In genomic region chr1:16046865-16047264, GRCh38 we compare ENCODE assay signal across 18 cellular contexts. TPM values are rescaled to one million over a fixed set of nuclear protein-coding genes. Genes with fewer than 3 reads are reported as not detected.
DNase-seq lines count a peak whose midpoint lies in the region; ATAC-seq and TF ChIP-seq lines count a peak whose summit lies in the region.
"Had no signal": no experiment of that assay in that cellular context is flagged by ENCODE, and none has a peak within 500 bp of the region (broad histone marks: within the 10 kb centered on the region; RNA-seq: fewer than 3 reads in every experiment).

No MANE protein-coding gene starts in this region.

- intact Hi-C loops in IMR-90 (cut with micrococcal nuclease), result no loop called here

- H3K14ac ChIP-seq in IMR-90 (replicated peaks; ENCODE audit: low read depth, low read length) (no peak overlapping the region), trophoblast cell (ENCODE audit: low read length) (no peak overlapping the region)

- no peak overlapping the region for H4K5ac ChIP-seq in IMR-90 (ENCODE audit: low read depth, low read length)

- no peak overlapping the region for H2BK15ac ChIP-seq in IMR-90 (ENCODE audit: low read depth, low read length)

- H3K4ac ChIP-seq in IMR-90 (ENCODE audit: low read depth, low read length) (no peak overlapping the region), trophoblast cell (ENCODE audit: low read depth, low read length) (no peak overlapping the region)

- H3K27ac ChIP-seq in IMR-90 (ENCODE audit: insufficient read depth, low read length), result no peak overlapping the region
- no peak overlapping the region for H3K27ac ChIP-seq in trophoblast cell (ENCODE audit: low read depth, low read length)
- H3K27ac ChIP-seq: adrenal gland, colonic mucosa, esophagus muscularis mucosa, tibial artery had no signal

- WGBS in IMR-90 (ENCODE audit: extremely low coverage in 2 of 2, insufficient read length in 1 of 2), 2 experiments, result no CpG with 5 or more reads among the region's 6 CpGs
- no CpG with 5 or more reads among the region's 6 CpGs for WGBS in trophoblast cell (ENCODE audit: extremely low coverage, insufficient coverage, insufficient read length)

- TF ChIP-seq CTCF in IMR-90 (conservative IDR thresholded peaks at IDR 0.05; ENCODE audit: low read depth, low read length) (0 out of 2 replicates have a peak, but pooled peaks have one; percentile 7), choroid plexus epithelial cell (conservative IDR thresholded peaks at IDR 0.05; ENCODE audit: low read depth, low read length) (no peak)

- no peak overlapping the region for H4K12ac ChIP-seq in trophoblast cell (ENCODE audit: low read depth, low read length)

- POLR2A ChIA-PET in IMR-90 (lab: Charles Lee; ENCODE audit: unreplicated experiment), result no interaction called here
- POLR2A ChIA-PET in naive thymus-derived CD8-positive, alpha-beta T cell (lab: Charles Lee), result no interaction called here

- peak overlapping the region; percentile 23 for H2AFZ ChIP-seq in IMR-90 (replicated peaks; ENCODE audit: low read length, poor library complexity)
- no peak overlapping the region for H2AFZ ChIP-seq in trophoblast cell (ENCODE audit: insufficient read depth, low read length, poor library complexity)

- H3K9me3 ChIP-seq in IMR-90 (ENCODE audit: control insufficient read depth, insufficient read depth, low read length) (no peaks in the 10 kb centered on the region), trophoblast cell (ENCODE audit: insufficient read depth, low read depth, low read length) (no peaks in the 10 kb centered on the region)
- H3K9me3 ChIP-seq: adrenal gland, colonic mucosa, esophagus muscularis mucosa, tibial artery had no signal

- no peaks in the 10 kb centered on the region for H3K4me1 ChIP-seq in IMR-90 (ENCODE audit: control insufficient read depth, insufficient read depth, low read length)
- H3K4me1 ChIP-seq in trophoblast cell (ENCODE audit: control insufficient read depth in 1 of 2, insufficient read depth in 2 of 2, low read length in 2 of 2), result peaks cover 3 to 7% of the 10 kb centered on the region in 2 experiments
- H3K4me1 ChIP-seq: adrenal gland, colonic mucosa had no signal

- no peak overlapping the region for H2AK5ac ChIP-seq in IMR-90 (ENCODE audit: low read depth, low read length)
- H2AK5ac ChIP-seq in trophoblast cell (ENCODE audit: low read length), result no peak overlapping the region

- H3K36me3 Mint-ChIP-seq in naive thymus-derived CD8-positive, alpha-beta T cell, result no peaks in the 10 kb centered on the region

- H3K9me1 ChIP-seq in IMR-90 (ENCODE audit: insufficient read depth, low read length), result no peaks in the 10 kb centered on the region

- H3K27ac Mint-ChIP-seq in naive thymus-derived CD8-positive, alpha-beta T cell, result no peak overlapping the region
- H3K27ac Mint-ChIP-seq: activated CD4-positive, alpha-beta T cell treated with anti-CD3 and anti-CD28 coated beads, Interleukin-2, amount 10 ng/mL, durations not matched to agents 7 days and 5 days had no signal

- no peak overlapping the region for H3K23ac ChIP-seq in IMR-90 (ENCODE audit: low read depth, low read length)
- no peak overlapping the region for H3K23ac ChIP-seq in trophoblast cell (ENCODE audit: low read length)

- H3K56ac ChIP-seq in IMR-90 (ENCODE audit: extremely low read depth, insufficient read depth, low read length), result no peak overlapping the region

- H3K18ac ChIP-seq in IMR-90 (ENCODE audit: low read depth, low read length) (no peak overlapping the region), trophoblast cell (ENCODE audit: low read length) (no peak overlapping the region)

- H3K9me3 Mint-ChIP-seq in naive thymus-derived CD8-positive, alpha-beta T cell, result no peaks in the 10 kb centered on the region
- H3K9me3 Mint-ChIP-seq: activated CD4-positive, alpha-beta T cell treated with anti-CD3 and anti-CD28 coated beads, Interleukin-2, amount 10 ng/mL, durations not matched to agents 7 days and 5 days; activated T-cell treated with anti-CD3 and anti-CD28 coated beads, Interleukin-2, amount 50 U/mL, for 4 hours had no signal

- dilution Hi-C loops in IMR-90 (cut with HindIII; ENCODE audit: low sequenced_read_pairs, unreplicated experiment), result no loop called here

- H3K79me2 ChIP-seq in trophoblast cell (ENCODE audit: control insufficient read depth, insufficient read depth, low read length, poor library complexity), result no peaks in the 10 kb centered on the region

- H3K4me3 ChIP-seq in IMR-90 (ENCODE audit: insufficient read depth, low read depth, low read length) (no peak overlapping the region), choroid plexus epithelial cell (ENCODE audit: low read depth, low read length) (no peak overlapping the region), trophoblast cell (ENCODE audit: low read depth, low read length) (no peak overlapping the region)
- H3K4me3 ChIP-seq: adrenal gland, colonic mucosa, esophagus muscularis mucosa, tibial artery had no signal

- no peak overlapping the region for H2AK9ac ChIP-seq in IMR-90 (replicated peaks; ENCODE audit: low read depth, low read length, poor library complexity)

- DNase-seq in IMR-90 (no peak), choroid plexus epithelial cell (ENCODE audit: low read depth) (peak; percentile 8), trophoblast cell (peak; percentile 50 to 78), islet precursor cell (no peak)
- no peak for DNase-seq in naive thymus-derived CD8-positive, alpha-beta T cell
- DNase-seq: activated CD4-positive, alpha-beta T cell treated with anti-CD3 and anti-CD28 coated beads, Interleukin-2, amount 10 ng/mL, durations not matched to agents 7 days and 5 days; activated T-cell treated with anti-CD3 and anti-CD28 coated beads, Interleukin-2, amount 50 U/mL, for 4 hours; adrenal gland; colonic mucosa; NCI-H1092 treated with DMSO at 0.1 percent for 48 hours; OCI-M1; posterior cingulate gyrus; stimulated activated CD4-positive, alpha-beta T cell treated with anti-CD3 and anti-CD28 coated beads, Interleukin-15, amount 100 ng/mL, for 24 hours; tibial artery had no signal

- H2BK20ac ChIP-seq in IMR-90 (ENCODE audit: low read depth, low read length), result no peak overlapping the region

- CTCF ChIA-PET in IMR-90 (lab: Yijun Ruan, JAX), result no interaction called here

- no TSS peak for BruUV-seq in IMR-90 (replicated peaks; lab: Mats Ljungman, UMichigan)

- H3K9ac ChIP-seq in IMR-90 (ENCODE audit: low read depth, low read length) (no peak overlapping the region), trophoblast cell (ENCODE audit: low read length) (no peak overlapping the region)

- TF ChIP-seq POLR2A in IMR-90 (IDR thresholded peaks at IDR 0.05; ENCODE audit: low read depth, low read length), result no peak

- no peak overlapping the region for H4K91ac ChIP-seq in IMR-90 (ENCODE audit: insufficient read depth, low read depth, low read length)
- no peak overlapping the region for H4K91ac ChIP-seq in trophoblast cell (ENCODE audit: low read depth, low read length)

- no peaks in the 10 kb centered on the region for H4K20me1 ChIP-seq in IMR-90 (ENCODE audit: insufficient read depth, low read length)

- H2BK120ac ChIP-seq in IMR-90 (ENCODE audit: low read depth, low read length), result no peak overlapping the region
- H2BK120ac ChIP-seq in trophoblast cell (ENCODE audit: insufficient read depth, low read length, poor library complexity), result no peak overlapping the region

- no peak for TF ChIP-seq RAD21 in IMR-90 (IDR thresholded peaks at IDR 0.05; ENCODE audit: low read length)

- in situ Hi-C loops in IMR-90 (cut with MboI; ENCODE audit: low sequenced_read_pairs), result no loop called here

- peaks cover 31% of the 10 kb centered on the region for H3K27me3 ChIP-seq in IMR-90 (ENCODE audit: control insufficient read depth, insufficient read depth, low read length)
- no peaks in the 10 kb centered on the region for H3K27me3 ChIP-seq in trophoblast cell (ENCODE audit: insufficient read depth, low read length)
- H3K27me3 ChIP-seq: adrenal gland, colonic mucosa, esophagus muscularis mucosa, tibial artery had no signal

- H2BK5ac ChIP-seq in IMR-90 (ENCODE audit: low read depth, low read length, poor library complexity, severe bottlenecking) (no peak overlapping the region), trophoblast cell (ENCODE audit: low read depth, low read length, poor library complexity) (no peak overlapping the region)

- peaks cover 0 to 8% (median 4%) of the 10 kb centered on the region in 4 donors for H3K4me1 Mint-ChIP-seq in naive thymus-derived CD8-positive, alpha-beta T cell

- H3K36me3 ChIP-seq in IMR-90 (ENCODE audit: control insufficient read depth, insufficient read depth, low read length) (no peaks in the 10 kb centered on the region), trophoblast cell (ENCODE audit: control insufficient read depth in 1 of 2, insufficient read depth in 2 of 2, low read length in 2 of 2) (no peaks in the 10 kb centered on the region)
- H3K36me3 ChIP-seq: adrenal gland, colonic mucosa, esophagus muscularis mucosa, tibial artery had no signal

- no peak overlapping the region for H2BK12ac ChIP-seq in trophoblast cell (ENCODE audit: low read length)

- no peak overlapping the region for H3K4me2 ChIP-seq in IMR-90 (ENCODE audit: low read depth, low read length)
- H3K4me2 ChIP-seq in trophoblast cell (ENCODE audit: low read length), result no peak overlapping the region

- H3K79me1 ChIP-seq in IMR-90 (ENCODE audit: low read depth in 1 of 2, low read length in 2 of 2), result no peaks in the 10 kb centered on the region
- H3K79me1 ChIP-seq in trophoblast cell (ENCODE audit: low read length), result peaks cover 3% of the 10 kb centered on the region

- H3K27me3 Mint-ChIP-seq in naive thymus-derived CD8-positive, alpha-beta T cell, result peaks cover 0 to 19% (median 13%) of the 10 kb centered on the region in 5 donors

- no peak overlapping the region for H4K8ac ChIP-seq in IMR-90 (ENCODE audit: low read depth in 2 of 2, low read length in 2 of 2)
- no peak overlapping the region for H4K8ac ChIP-seq in trophoblast cell (ENCODE audit: low read depth, low read length)

- ATAC-seq in IMR-90 (ENCODE audit: low read depth), result peak; percentile 18
- no peak for ATAC-seq in HG02678 (IDR thresholded peaks at IDR 0.05; ENCODE audit: unreplicated experiment)
- ATAC-seq in naive thymus-derived CD8-positive, alpha-beta T cell, result no peak
- ATAC-seq: activated T-cell treated with anti-CD3 and anti-CD28 coated beads, Interleukin-2, amount 50 U/mL, for 4 hours had no signal

- peak overlapping the region in 2 of 10 donors; percentile 20 to 57 for H3K4me3 Mint-ChIP-seq in naive thymus-derived CD8-positive, alpha-beta T cell
- H3K4me3 Mint-ChIP-seq: activated CD4-positive, alpha-beta T cell treated with anti-CD3 and anti-CD28 coated beads, Interleukin-2, amount 10 ng/mL, durations not matched to agents 7 days and 5 days; activated T-cell treated with anti-CD3 and anti-CD28 coated beads, Interleukin-2, amount 50 U/mL, for 4 hours had no signal

RNA-seq across cellular contexts. Expression of gene CLCNKB, which starts 3.3 kb away (rescaled TPM):
- not detected in 2 replicates for total RNA-seq in IMR-90 (2012; rRNA removed)
- 0.09 and 0.11 TPM in 2 replicates for polyA plus RNA-seq in IMR-90 (2012; rRNA removed)
- polyA plus RNA-seq in IMR-90 (2012; cell fraction: cytosol; rRNA removed), result 0.14 and 0.41 TPM in 2 replicates
- polyA plus RNA-seq in IMR-90 (2012; cell fraction: nucleus; rRNA removed; ENCODE audit: low replicate concordance), result 0.70 and 0.76 TPM in 2 replicates
- polyA plus RNA-seq in trophoblast cell (2013), result 0.17 and 0.18 TPM in 2 replicates
- not detected for total RNA-seq in naive thymus-derived CD8-positive, alpha-beta T cell
- not detected for polyA plus RNA-seq in naive thymus-derived CD8-positive, alpha-beta T cell
- total RNA-seq: activated CD4-positive, alpha-beta T cell treated with anti-CD3 and anti-CD28 coated beads, Interleukin-2, amount 10 ng/mL, durations not matched to agents 7 days and 5 days; activated T-cell treated with anti-CD3 and anti-CD28 coated beads, Interleukin-2, amount 50 U/mL, for 4 hours; T-helper 1 cell treated with Interleukin-12 subunit alpha and Interleukin-12 subunit beta and Interleukin-4 antibody, amounts not matched to agents 30 ng/mL and 1 ng/mL, for 36 hours had no signal

RNA-seq across cellular contexts. Expression of gene CLCNKA, which starts 25.0 kb away (rescaled TPM):
- total RNA-seq in IMR-90 (2012; rRNA removed), result not detected in 2 replicates
- polyA plus RNA-seq in IMR-90 (2012; rRNA removed), result 0.05 TPM in 1 of 2 replicates, not detected in the other
- 0.07 and 0.16 TPM in 2 replicates for polyA plus RNA-seq in IMR-90 (2012; cell fraction: cytosol; rRNA removed)
- polyA plus RNA-seq in IMR-90 (2012; cell fraction: nucleus; rRNA removed; ENCODE audit: low replicate concordance), result 0.76 and 1.0 TPM in 2 replicates
- polyA plus RNA-seq in trophoblast cell (2013), result 0.12 and 0.19 TPM in 2 replicates
- not detected for total RNA-seq in naive thymus-derived CD8-positive, alpha-beta T cell
- not detected for polyA plus RNA-seq in naive thymus-derived CD8-positive, alpha-beta T cell
- total RNA-seq: activated CD4-positive, alpha-beta T cell treated with anti-CD3 and anti-CD28 coated beads, Interleukin-2, amount 10 ng/mL, durations not matched to agents 7 days and 5 days; activated T-cell treated with anti-CD3 and anti-CD28 coated beads, Interleukin-2, amount 50 U/mL, for 4 hours; T-helper 1 cell treated with Interleukin-12 subunit alpha and Interleukin-12 subunit beta and Interleukin-4 antibody, amounts not matched to agents 30 ng/mL and 1 ng/mL, for 36 hours had no signal

RNA-seq across cellular contexts. Expression of gene FAM131C, which starts 26.6 kb away (rescaled TPM):
- 0.18 and 0.28 TPM in 2 replicates for total RNA-seq in IMR-90 (2012; rRNA removed)
- 0.56 and 1.0 TPM in 2 replicates for polyA plus RNA-seq in IMR-90 (2012; rRNA removed)
- polyA plus RNA-seq in IMR-90 (2012; cell fraction: cytosol; rRNA removed), result 0.57 and 1.4 TPM in 2 replicates
- 0.32 and 0.89 TPM in 2 replicates for polyA plus RNA-seq in IMR-90 (2012; cell fraction: nucleus; rRNA removed; ENCODE audit: low replicate concordance)
- 0.04 TPM in 2 replicates for polyA plus RNA-seq in trophoblast cell (2013)
- not detected for total RNA-seq in naive thymus-derived CD8-positive, alpha-beta T cell
- not detected for polyA plus RNA-seq in naive thymus-derived CD8-positive, alpha-beta T cell
- total RNA-seq: mesenteric fat pad had no signal

RNA-seq across cellular contexts. Expression of gene HSPB7, which starts 29.0 kb away (rescaled TPM):
- total RNA-seq in IMR-90 (2012; rRNA removed), result 0.54 and 0.56 TPM in 2 replicates
- 3.0 and 4.3 TPM in 2 replicates for polyA plus RNA-seq in IMR-90 (2012; rRNA removed)
- 2.7 and 5.1 TPM in 2 replicates for polyA plus RNA-seq in IMR-90 (2012; cell fraction: cytosol; rRNA removed)
- polyA plus RNA-seq in IMR-90 (2012; cell fraction: nucleus; rRNA removed; ENCODE audit: low replicate concordance), result 3.0 and 6.7 TPM in 2 replicates
- 3.0 and 3.8 TPM in 2 replicates for polyA plus RNA-seq in trophoblast cell (2013)
- total RNA-seq in naive thymus-derived CD8-positive, alpha-beta T cell, result not detected
- not detected for polyA plus RNA-seq in naive thymus-derived CD8-positive, alpha-beta T cell
- total RNA-seq: activated CD4-positive, alpha-beta T cell treated with anti-CD3 and anti-CD28 coated beads, Interleukin-2, amount 10 ng/mL, durations not matched to agents 7 days and 5 days; T-helper 1 cell treated with Interleukin-12 subunit alpha and Interleukin-12 subunit beta and Interleukin-4 antibody, amounts not matched to agents 30 ng/mL and 1 ng/mL, for 36 hours had no signal

RNA-seq across cellular contexts. Expression of gene SRARP, which starts 42.8 kb away (rescaled TPM):
- not detected in 2 replicates for total RNA-seq in IMR-90 (2012; rRNA removed)
- not detected in 2 replicates for polyA plus RNA-seq in IMR-90 (2012; rRNA removed)
- polyA plus RNA-seq in IMR-90 (2012; cell fraction: cytosol; rRNA removed), result not detected in 2 replicates
- polyA plus RNA-seq in IMR-90 (2012; cell fraction: nucleus; rRNA removed; ENCODE audit: low replicate concordance), result not detected in 2 replicates
- polyA plus RNA-seq in trophoblast cell (2013), result not detected in 2 replicates
- not detected for total RNA-seq in naive thymus-derived CD8-positive, alpha-beta T cell
- polyA plus RNA-seq in naive thymus-derived CD8-positive, alpha-beta T cell, result not detected
- total RNA-seq: activated CD4-positive, alpha-beta T cell treated with anti-CD3 and anti-CD28 coated beads, Interleukin-2, amount 10 ng/mL, durations not matched to agents 7 days and 5 days; activated T-cell treated with anti-CD3 and anti-CD28 coated beads, Interleukin-2, amount 50 U/mL, for 4 hours; adrenal gland; colonic mucosa; esophagus muscularis mucosa; mesenteric fat pad; T-helper 1 cell treated with Interleukin-12 subunit alpha and Interleukin-12 subunit beta and Interleukin-4 antibody, amounts not matched to agents 30 ng/mL and 1 ng/mL, for 36 hours had no signal
- polyA plus RNA-seq: adrenal gland had no signal

Comparison
In these comparisons a context has a peak if more than half of its experiments do, and no peak if none do; other contexts are left out.
1. DNase-seq: peak in choroid plexus epithelial cell (single experiment) and trophoblast cell (2 of 2); none in IMR-90 (single experiment), naive thymus-derived CD8-positive, alpha-beta T cell (0 of 10) and islet precursor cell (single experiment).